ENCODE assay signal across 28 cellular contexts in the genomic region with DNA sequence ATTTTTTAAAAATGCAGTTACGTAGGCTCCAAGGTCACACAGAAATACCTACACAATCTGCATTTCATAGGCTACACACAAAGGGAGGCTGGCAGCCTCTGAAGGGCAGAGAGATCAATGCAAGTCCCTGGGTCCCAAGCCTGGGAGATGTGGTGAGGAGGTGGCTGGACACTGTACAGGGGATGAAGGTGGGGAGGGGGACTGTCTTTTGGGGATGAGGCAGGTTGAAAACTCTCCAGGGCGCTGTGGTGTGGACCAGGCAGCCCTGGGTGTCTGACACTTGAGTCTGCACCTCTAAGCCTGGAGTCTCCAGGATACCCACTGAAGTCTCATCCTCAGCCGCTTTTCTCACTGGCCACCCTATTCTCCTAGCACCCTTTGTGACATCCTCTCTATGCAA.
"Had no signal": no experiment of that assay in that cellular context is flagged by ENCODE, and none has a peak within 500 bp of the region (broad histone marks: within the 10 kb centered on the region; RNA-seq: fewer than 3 reads in every experiment).

No MANE protein-coding gene starts in this region.

- H3K4me3 Mint-ChIP-seq: activated CD4-positive, alpha-beta memory T cell treated with anti-CD3 and anti-CD28 coated beads for 36 hours; activated CD4-positive, alpha-beta T cell treated with anti-CD3 and anti-CD28 coated beads for 36 hours; activated CD4-positive, alpha-beta T cell treated with anti-CD3 and anti-CD28 coated beads, Interleukin-2, amount 10 ng/mL, durations not matched to agents 24 days and 14 days; activated CD8-positive, alpha-beta memory T cell treated with anti-CD3 and anti-CD28 coated beads, Interleukin-2, amount 10 ng/mL, durations not matched to agents 7 days and 5 days; activated CD8-positive, alpha-beta T cell treated with anti-CD3 and anti-CD28 coated beads, Interleukin-2, amount 10 ng/mL, durations not matched to agents 7 days and 5 days; activated naive CD4-positive, alpha-beta T cell treated with anti-CD3 and anti-CD28 coated beads for 36 hours; activated naive CD4-positive, alpha-beta T cell treated with anti-CD3 and anti-CD28 coated beads, Interleukin-2, amount 50 U/mL, for 24 hours; activated naive CD8-positive, alpha-beta T cell treated with anti-CD3 and anti-CD28 coated beads for 36 hours; activated naive CD8-positive, alpha-beta T cell treated with anti-CD3 and anti-CD28 coated beads, Interleukin-2, amount 50 U/mL, for 24 hours; activated T-helper 17 cell treated with anti-CD3 and anti-CD28 coated beads, Interleukin-2, amount 50 U/mL, for 72 hours had no signal

- H3K4me1 Mint-ChIP-seq: activated CD4-positive, alpha-beta T cell treated with anti-CD3 and anti-CD28 coated beads for 36 hours; activated CD4-positive, alpha-beta T cell treated with anti-CD3 and anti-CD28 coated beads, Interleukin-2, amount 10 ng/mL, durations not matched to agents 24 days and 14 days; activated CD8-positive, alpha-beta memory T cell treated with anti-CD3 and anti-CD28 coated beads, Interleukin-2, amount 10 ng/mL, durations not matched to agents 7 days and 5 days; activated naive CD4-positive, alpha-beta T cell treated with anti-CD3 and anti-CD28 coated beads, Interleukin-2, amount 50 U/mL, for 24 hours; activated naive CD8-positive, alpha-beta T cell treated with anti-CD3 and anti-CD28 coated beads for 36 hours; activated naive CD8-positive, alpha-beta T cell treated with anti-CD3 and anti-CD28 coated beads, Interleukin-2, amount 50 U/mL, for 24 hours; activated T-helper 17 cell treated with anti-CD3 and anti-CD28 coated beads, Interleukin-2, amount 50 U/mL, for 72 hours had no signal

- H3K27ac Mint-ChIP-seq: activated CD4-positive, alpha-beta memory T cell treated with anti-CD3 and anti-CD28 coated beads for 36 hours; activated CD4-positive, alpha-beta T cell treated with anti-CD3 and anti-CD28 coated beads for 36 hours; activated CD4-positive, alpha-beta T cell treated with anti-CD3 and anti-CD28 coated beads, Interleukin-2, amount 10 ng/mL, durations not matched to agents 24 days and 14 days; activated CD8-positive, alpha-beta memory T cell treated with anti-CD3 and anti-CD28 coated beads, Interleukin-2, amount 10 ng/mL, durations not matched to agents 7 days and 5 days; activated CD8-positive, alpha-beta T cell treated with anti-CD3 and anti-CD28 coated beads, Interleukin-2, amount 10 ng/mL, durations not matched to agents 7 days and 5 days; activated naive CD4-positive, alpha-beta T cell treated with anti-CD3 and anti-CD28 coated beads for 36 hours; activated naive CD4-positive, alpha-beta T cell treated with anti-CD3 and anti-CD28 coated beads, Interleukin-2, amount 50 U/mL, for 24 hours; activated naive CD8-positive, alpha-beta T cell treated with anti-CD3 and anti-CD28 coated beads for 36 hours; activated naive CD8-positive, alpha-beta T cell treated with anti-CD3 and anti-CD28 coated beads, Interleukin-2, amount 50 U/mL, for 24 hours; activated T-helper 17 cell treated with anti-CD3 and anti-CD28 coated beads, Interleukin-2, amount 50 U/mL, for 72 hours had no signal

- H3K27me3 Mint-ChIP-seq: activated CD4-positive, alpha-beta memory T cell treated with anti-CD3 and anti-CD28 coated beads for 36 hours; activated CD4-positive, alpha-beta T cell treated with anti-CD3 and anti-CD28 coated beads for 36 hours; activated CD4-positive, alpha-beta T cell treated with anti-CD3 and anti-CD28 coated beads, Interleukin-2, amount 10 ng/mL, durations not matched to agents 24 days and 14 days; activated CD8-positive, alpha-beta memory T cell treated with anti-CD3 and anti-CD28 coated beads, Interleukin-2, amount 10 ng/mL, durations not matched to agents 7 days and 5 days; activated naive CD4-positive, alpha-beta T cell treated with anti-CD3 and anti-CD28 coated beads, Interleukin-2, amount 50 U/mL, for 24 hours; activated naive CD8-positive, alpha-beta T cell treated with anti-CD3 and anti-CD28 coated beads for 36 hours; activated naive CD8-positive, alpha-beta T cell treated with anti-CD3 and anti-CD28 coated beads, Interleukin-2, amount 50 U/mL, for 24 hours; activated T-helper 17 cell treated with anti-CD3 and anti-CD28 coated beads, Interleukin-2, amount 50 U/mL, for 72 hours had no signal

- H3K9me3 Mint-ChIP-seq: activated CD4-positive, alpha-beta memory T cell treated with anti-CD3 and anti-CD28 coated beads for 36 hours; activated CD4-positive, alpha-beta T cell treated with anti-CD3 and anti-CD28 coated beads, Interleukin-2, amount 10 ng/mL, durations not matched to agents 24 days and 14 days; activated naive CD4-positive, alpha-beta T cell treated with anti-CD3 and anti-CD28 coated beads for 36 hours; activated naive CD4-positive, alpha-beta T cell treated with anti-CD3 and anti-CD28 coated beads, Interleukin-2, amount 50 U/mL, for 24 hours; activated naive CD8-positive, alpha-beta T cell treated with anti-CD3 and anti-CD28 coated beads for 36 hours; activated naive CD8-positive, alpha-beta T cell treated with anti-CD3 and anti-CD28 coated beads, Interleukin-2, amount 50 U/mL, for 24 hours; activated T-helper 17 cell treated with anti-CD3 and anti-CD28 coated beads, Interleukin-2, amount 50 U/mL, for 72 hours had no signal

- DNase-seq: activated CD4-positive, alpha-beta memory T cell treated with anti-CD3 and anti-CD28 coated beads for 36 hours; activated CD4-positive, alpha-beta T cell treated with anti-CD3 and anti-CD28 coated beads for 36 hours; activated CD4-positive, alpha-beta T cell treated with anti-CD3 and anti-CD28 coated beads, Interleukin-2, amount 10 ng/mL, durations not matched to agents 24 days and 14 days; activated CD4-positive, CD25-positive, alpha-beta regulatory T cell; activated CD4-positive, CD25-positive, alpha-beta regulatory T cell treated with anti-CD3 and anti-CD28 coated beads, Interleukin-2, amount 50 U/mL, for 72 hours; activated CD8-positive, alpha-beta memory T cell treated with anti-CD3 and anti-CD28 coated beads, Interleukin-2, amount 10 ng/mL, durations not matched to agents 7 days and 5 days; activated CD8-positive, alpha-beta memory T cell treated with anti-CD3 and anti-CD28 coated beads, Interleukin-2, amount 50 U/mL, for 4 hours; activated CD8-positive, alpha-beta T cell treated with anti-CD3 and anti-CD28 coated beads, Interleukin-2, amount 10 ng/mL, durations not matched to agents 7 days and 5 days; activated effector memory CD4-positive, alpha-beta T cell treated with anti-CD3 and anti-CD28 coated beads, Interleukin-2, amount 50 U/mL, for 16 hours; activated naive CD4-positive, alpha-beta T cell treated with anti-CD3 and anti-CD28 coated beads for 36 hours; activated naive CD8-positive, alpha-beta T cell treated with anti-CD3 and anti-CD28 coated beads for 36 hours; activated naive CD8-positive, alpha-beta T cell treated with anti-CD3 and anti-CD28 coated beads, Interleukin-2, amount 50 U/mL, for 24 hours; activated T-cell treated with anti-CD3 and anti-CD28 coated beads, Interleukin-2, amount 50 U/mL, for 1 hour; adrenal gland; amygdala; aorta; body of pancreas; central memory CD4-positive, alpha-beta T cell; cerebellar nuclear complex; colonic mucosa; effector CD8-positive, alpha-beta T cell; foreskin fibroblast; glutamatergic neuron; heart right ventricle; T-helper 2 cell had no signal

- H3K4me3 ChIP-seq: adrenal gland, body of pancreas, colonic mucosa, heart right ventricle had no signal

- H3K9me3 ChIP-seq: adrenal gland, body of pancreas, colonic mucosa, heart right ventricle had no signal

- H3K4me1 ChIP-seq: adrenal gland, body of pancreas, colonic mucosa had no signal

- H3K27me3 ChIP-seq: adrenal gland, body of pancreas, colonic mucosa, heart right ventricle had no signal

- H3K27ac ChIP-seq: adrenal gland, body of pancreas, colonic mucosa, heart right ventricle had no signal

- ATAC-seq: activated CD4-positive, alpha-beta T cell treated with anti-CD3 and anti-CD28 coated beads for 36 hours; activated CD8-positive, alpha-beta memory T cell treated with anti-CD3 and anti-CD28 coated beads, Interleukin-2, amount 10 ng/mL, durations not matched to agents 7 days and 5 days; activated CD8-positive, alpha-beta T cell treated with anti-CD3 and anti-CD28 coated beads, Interleukin-2, amount 10 ng/mL, durations not matched to agents 7 days and 5 days; activated naive CD8-positive, alpha-beta T cell treated with anti-CD3 and anti-CD28 coated beads, Interleukin-2, amount 50 U/mL, for 24 hours; activated T-helper 17 cell treated with anti-CD3 and anti-CD28 coated beads, Interleukin-2, amount 50 U/mL, for 72 hours; body of pancreas; esophagus mucosa; heart right ventricle had no signal
